ENCODE assay signal across 39 cellular contexts in the genomic region with DNA sequence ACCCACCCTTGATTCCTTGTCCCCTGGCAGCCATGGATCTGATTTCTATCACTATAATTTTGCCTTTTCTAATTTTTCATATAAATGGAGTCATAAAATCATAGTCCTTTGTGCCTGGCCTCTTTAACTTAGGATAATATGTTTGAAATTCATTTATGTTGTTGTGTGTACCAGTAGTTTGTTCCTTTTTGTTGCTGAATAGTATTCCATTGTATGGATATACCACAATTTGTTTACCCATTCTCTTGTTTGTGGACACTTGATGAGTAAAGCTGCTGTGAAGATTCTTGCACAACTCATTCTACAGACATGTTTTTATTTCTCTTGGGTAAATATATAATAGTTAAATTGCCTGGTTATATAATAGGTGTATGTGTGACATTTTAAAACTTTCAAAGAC. TPM values are rescaled to one million over a fixed set of nuclear protein-coding genes. Genes with fewer than 3 reads are reported as not detected.
"Had no signal": no experiment of that assay in that cellular context is flagged by ENCODE, and none has a peak within 500 bp of the region (broad histone marks: within the 10 kb centered on the region; RNA-seq: fewer than 3 reads in every experiment).

No MANE protein-coding gene starts in this region.

- ATAC-seq: activated naive CD4-positive, alpha-beta T cell treated with anti-CD3 and anti-CD28 coated beads, Interleukin-2, amount 50 U/mL, for 72 hours; activated naive CD8-positive, alpha-beta T cell treated with anti-CD3 and anti-CD28 coated beads, Interleukin-2, amount 50 U/mL, for 24 hours; activated T-cell treated with anti-CD3 and anti-CD28 coated beads, Interleukin-2, amount 50 U/mL, for 72 hours; activated T-helper 17 cell treated with anti-CD3 and anti-CD28 coated beads, Interleukin-2, amount 50 U/mL, for 72 hours; body of pancreas had no signal

- DNase-seq: activated effector memory CD4-positive, alpha-beta T cell treated with anti-CD3 and anti-CD28 coated beads, Interleukin-2, amount 50 U/mL, for 16 hours; activated effector memory CD4-positive, alpha-beta T cell treated with Interleukin-2 at 50 U/mL for 16 hours; activated gamma-delta T cell; activated gamma-delta T cell treated with Interleukin-2 at 50 U/mL for 16 hours; activated naive CD4-positive, alpha-beta T cell; activated naive CD4-positive, alpha-beta T cell treated with anti-CD3 and anti-CD28 coated beads for 36 hours; activated naive CD4-positive, alpha-beta T cell treated with anti-CD3 and anti-CD28 coated beads, Interleukin-2, amount 10 ng/mL, durations not matched to agents 7 days and 5 days; activated naive CD4-positive, alpha-beta T cell treated with anti-CD3 and anti-CD28 coated beads, Interleukin-2, amount 50 U/mL, for 16 hours; activated naive CD4-positive, alpha-beta T cell treated with Interleukin-2 at 50 U/mL for 16 hours; activated naive CD8-positive, alpha-beta T cell treated with anti-CD3 and anti-CD28 coated beads for 36 hours; activated naive CD8-positive, alpha-beta T cell treated with anti-CD3 and anti-CD28 coated beads, Interleukin-2, amount 10 ng/mL, durations not matched to agents 7 days and 5 days; activated naive CD8-positive, alpha-beta T cell treated with anti-CD3 and anti-CD28 coated beads, Interleukin-2, amount 50 U/mL, for 24 hours; activated T-cell treated with anti-CD3 and anti-CD28 coated beads, Interleukin-2, amount 50 U/mL, for 48 hours; activated T-cell treated with anti-CD3 and anti-CD28 coated beads, Interleukin-2, amount 50 U/mL, for 72 hours; adrenal gland; amniotic stem cell; amygdala; anterior cingulate cortex; aorta; body of pancreas; brain microvascular endothelial cell; caudate nucleus; central memory CD4-positive, alpha-beta T cell; cerebellar nuclear complex; colonic mucosa had no signal

- FAIRE-seq: astrocyte, bronchial epithelial cell, colon had no signal

- H3K9me3 ChIP-seq: adrenal gland, ascending aorta, body of pancreas, breast epithelium, colonic mucosa had no signal

- H3K27ac ChIP-seq: adrenal gland, ascending aorta, body of pancreas, brain microvascular endothelial cell, breast epithelium, cardiac muscle cell, colonic mucosa had no signal

- H3K4me3 ChIP-seq: adrenal gland, ascending aorta, body of pancreas, breast epithelium, cardiac muscle cell, colonic mucosa had no signal

- H3K27me3 ChIP-seq: adrenal gland, ascending aorta, body of pancreas, brain microvascular endothelial cell, breast epithelium, colonic mucosa had no signal

- H3K36me3 ChIP-seq: adrenal gland, ascending aorta, brain microvascular endothelial cell, breast epithelium, cardiac muscle cell, colonic mucosa had no signal

- H3K4me1 ChIP-seq: adrenal gland, body of pancreas, breast epithelium, colonic mucosa had no signal

RNA-seq across cellular contexts. Expression of gene GJA8, which starts 22.7 kb away (rescaled TPM):
- total RNA-seq: activated naive CD4-positive, alpha-beta T cell treated with anti-CD3 and anti-CD28 coated beads for 36 hours; activated naive CD4-positive, alpha-beta T cell treated with anti-CD3 and anti-CD28 coated beads, Interleukin-2, amount 50 U/mL, for 72 hours; activated naive CD8-positive, alpha-beta T cell treated with anti-CD3 and anti-CD28 coated beads for 36 hours; activated naive CD8-positive, alpha-beta T cell treated with anti-CD3 and anti-CD28 coated beads, Interleukin-2, amount 10 ng/mL, durations not matched to agents 7 days and 5 days; activated T-cell treated with anti-CD3 and anti-CD28 coated beads, Interleukin-2, amount 50 U/mL, for 72 hours; activated T-helper 1 cell treated with anti-CD3 and anti-CD28 coated beads, Interleukin-12 subunit alpha, Interleukin-12 subunit beta, Interleukin-2, Interleukin-4 antibody, amounts not matched to agents 30 ng/mL and 10 ng/mL and 1 ng/mL, durations not matched to agents 14 hours and 24 hours and 36 hours; activated T-helper 17 cell treated with anti-CD3 and anti-CD28 coated beads, Interleukin-2, amount 50 U/mL, for 72 hours; activated T-helper 2 cell treated with anti-CD3 and anti-CD28 coated beads, Interferon-gamma antibody, Interleukin-2, Interleukin-4, amounts not matched to agents 10 μg/mL and 5 μg/mL and 100 μg/mL, durations not matched to agents 14 hours and 24 hours and 36 hours; adrenal gland; aorta; ascending aorta; astrocyte; body of pancreas; breast epithelium; bronchial epithelial cell; cardiac muscle cell; cardiac septum; cerebellum; chondrocyte; colonic mucosa had no signal
- polyA plus RNA-seq: adipose tissue, adrenal gland, aorta, cardiac muscle cell had no signal
